In the genomic region with DNA sequence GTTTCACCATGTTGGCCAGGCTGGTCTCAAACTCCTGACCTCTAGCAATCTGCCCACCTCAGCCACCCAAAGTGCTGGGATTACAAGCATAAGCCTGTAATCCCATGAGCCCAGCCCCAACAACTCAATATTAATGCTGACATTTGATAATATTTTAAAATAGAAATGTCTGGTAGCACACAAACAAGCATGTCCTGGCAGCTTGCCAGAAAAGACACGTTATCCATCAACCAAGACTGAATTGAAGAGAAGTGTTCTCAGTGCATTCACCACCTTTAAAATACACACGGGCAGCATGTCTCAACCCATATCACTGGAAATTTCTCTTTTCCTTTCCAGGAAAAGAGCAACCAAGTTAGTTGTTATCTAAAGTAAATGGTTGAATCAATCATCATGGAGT, we compare ENCODE assay signal across 23 cellular contexts. TPM values are rescaled to one million over a fixed set of nuclear protein-coding genes. Genes with fewer than 3 reads are reported as not detected.
A peak's percentile ranks its signal among the peaks of the same experiment; 100 is the strongest.
DNase-seq lines count a peak whose midpoint lies in the region; ATAC-seq, FAIRE-seq and TF ChIP-seq lines count a peak whose summit lies in the region.
"Had no signal": no experiment of that assay in that cellular context is flagged by ENCODE, and none has a peak within 500 bp of the region (broad histone marks: within the 10 kb centered on the region; RNA-seq: fewer than 3 reads in every experiment).

No MANE protein-coding gene starts in this region.

- H3K9me3 ChIP-seq in HepG2 (ENCODE audit: low read length) (no peaks in the 10 kb centered on the region), right lobe of liver (no peaks in the 10 kb centered on the region)
- H3K9me3 ChIP-seq: colonic mucosa, Peyer's patch, tibial artery had no signal

- no peak for TF ChIP-seq RAD21 in HepG2 (CRISPR knock-in tag; IDR thresholded peaks at IDR 0.05)

- TF ChIP-seq EP300 in HepG2 (IDR thresholded peaks at IDR 0.05; ENCODE audit: low read depth in 2 of 2, low read length in 2 of 2) (no peak), HepG2 (CRISPR knock-in tag; IDR thresholded peaks at IDR 0.05; ENCODE audit: borderline replicate concordance) (no peak)

- no peak overlapping the region for H2BK120ac ChIP-seq in mesendoderm (ENCODE audit: low read depth, low read length)

- H3K4me3 ChIP-seq in HepG2 (replicated peaks in 1 of 3; ENCODE audit: insufficient read depth in 1 of 3, low read depth in 2 of 3, low read length in 3 of 3), result no peak overlapping the region
- H3K4me3 ChIP-seq in right lobe of liver, result no peak overlapping the region
- H3K4me3 ChIP-seq in mesendoderm (ENCODE audit: low read length), result no peak overlapping the region
- H3K4me3 ChIP-seq: colonic mucosa, neural progenitor cell, Peyer's patch, SK-N-MC, tibial artery had no signal

- intact Hi-C loops in HepG2 (cut with micrococcal nuclease; ENCODE audit: unreplicated experiment) (no loop called here), right lobe of liver (cut with DNase I) (no loop called here), left cardiac atrium (cut with DNase I) (no loop called here)

- TF ChIP-seq CTCF in HepG2 (CRISPR knock-in tag; IDR thresholded peaks at IDR 0.05) (no peak), right lobe of liver (IDR thresholded peaks at IDR 0.05) (no peak)

- H3K27me3 ChIP-seq in HepG2 (ENCODE audit: control insufficient read depth in 1 of 2, insufficient read depth in 2 of 2, low read length in 2 of 2) (no peaks in the 10 kb centered on the region), right lobe of liver (no peaks in the 10 kb centered on the region), mesendoderm (ENCODE audit: insufficient read depth, low read length, poor library complexity) (no peaks in the 10 kb centered on the region)
- H3K27me3 ChIP-seq: brain microvascular endothelial cell, colonic mucosa, neural progenitor cell, Peyer's patch, tibial artery had no signal

- POLR2A ChIA-PET in HepG2 (lab: Yijun Ruan, JAX), result no interaction called here

- H3K4me1 ChIP-seq in HepG2 (ENCODE audit: insufficient read depth, low read length), result no peaks in the 10 kb centered on the region
- H3K4me1 ChIP-seq in right lobe of liver, result no peaks in the 10 kb centered on the region
- no peaks in the 10 kb centered on the region for H3K4me1 ChIP-seq in mesendoderm (ENCODE audit: control insufficient read depth, low read depth, low read length)
- H3K4me1 ChIP-seq: colonic mucosa, neural progenitor cell, Peyer's patch had no signal

- no peak overlapping the region for H3K4ac ChIP-seq in mesendoderm (ENCODE audit: low read depth, low read length)

- H3K4me2 ChIP-seq in HepG2 (ENCODE audit: low read depth, low read length) (no peak overlapping the region), mesendoderm (ENCODE audit: low read length) (no peak overlapping the region)
- H3K4me2 ChIP-seq: neural progenitor cell had no signal

- H4K8ac ChIP-seq in mesendoderm (ENCODE audit: low read depth, low read length), result no peak overlapping the region

- no peak overlapping the region for H2BK5ac ChIP-seq in mesendoderm (ENCODE audit: low read length)

- H3K9ac ChIP-seq in HepG2 (ENCODE audit: insufficient read depth, low read depth, low read length) (no peak overlapping the region), mesendoderm (ENCODE audit: low read length) (no peak overlapping the region)
- H3K9ac ChIP-seq: neural progenitor cell had no signal

- in situ Hi-C loops in HepG2 (cut with HindIII; ENCODE audit: extremely low pct_ligation_motif_present, low pct_unique_long_range_greater_than_20kb), result no loop called here

- no peak overlapping the region for H3K56ac ChIP-seq in mesendoderm (ENCODE audit: low read length)

- H3K18ac ChIP-seq in mesendoderm (ENCODE audit: low read length), result no peak overlapping the region

- H4K20me1 ChIP-seq in HepG2 (ENCODE audit: insufficient read depth, low read length), result no peaks in the 10 kb centered on the region

- H3K36me3 ChIP-seq in HepG2 (replicated peaks in 1 of 2; ENCODE audit: control insufficient read depth in 1 of 2, insufficient read depth in 2 of 2, low read length in 2 of 2) (no peaks in the 10 kb centered on the region), right lobe of liver (no peaks in the 10 kb centered on the region), mesendoderm (ENCODE audit: control insufficient read depth, insufficient read depth, low read length) (no peaks in the 10 kb centered on the region)
- H3K36me3 ChIP-seq: brain microvascular endothelial cell, colonic mucosa, neural progenitor cell, Peyer's patch, tibial artery had no signal

- no peak for TF ChIP-seq POLR2A in HepG2 (IDR thresholded peaks at IDR 0.05; ENCODE audit: insufficient read depth in 1 of 2, low read depth in 2 of 2, low read length in 2 of 2)
- no peak for TF ChIP-seq POLR2A in right lobe of liver (IDR thresholded peaks at IDR 0.05)

- CTCF ChIA-PET in HepG2 (lab: Yijun Ruan, JAX; ENCODE audit: low intra/inter-chr PET ratio, low total read pairs), result no interaction called here

- no peak overlapping the region for H3K23ac ChIP-seq in mesendoderm (ENCODE audit: low read length)

- no peak overlapping the region for H2BK15ac ChIP-seq in mesendoderm (replicated peaks; ENCODE audit: low read depth)

- DNase-seq in HepG2 (ENCODE audit: low spot score) (no peak), right lobe of liver (no peak), NCI-H345 treated with DMSO at 0.1 percent for 48 hours (lab: John Stamatoyannopoulos, UW; ENCODE audit: unreplicated experiment) (peak; percentile 39), left cardiac atrium (peak; percentile 38), mesendoderm (no peak)
- DNase-seq: activated B cell treated with CpG ODN at 0.5 μM for 24 hours; activated CD4-positive, alpha-beta memory T cell treated with anti-CD3 and anti-CD28 coated beads for 36 hours; activated gamma-delta T cell treated with Interleukin-2 at 50 U/mL for 16 hours; activated T-cell treated with anti-CD3 and anti-CD28 coated beads for 4 hours; brain microvascular endothelial cell; CD8-positive, alpha-beta memory T cell; colonic mucosa; NCI-H2081; NK-92 treated with Interleukin-12 subunit alpha and Interleukin-12 subunit beta, amount 100 ng/mL, for 24 hours; Peyer's patch; stimulated activated CD4-positive, alpha-beta T cell treated with anti-CD3 and anti-CD28 coated beads, Interleukin-1b, Interleukin-23, amount 100 ng/mL, for 48 hours; stimulated activated naive CD4-positive, alpha-beta T cell treated with Interleukin-2 at 50 U/mL for 16 hours; tibial artery had no signal

- H3K79me1 ChIP-seq in mesendoderm (ENCODE audit: low read length), result no peaks in the 10 kb centered on the region

- 41% methylated on average over 2 of the region's 2 CpGs for WGBS in HepG2 (ENCODE audit: low lambda C conversion rate)
- WGBS in right lobe of liver (ENCODE audit: insufficient coverage, low coverage, low lambda C conversion rate, missing lambda C conversion rate), result 51% methylated on average over 2 of the region's 2 CpGs
- no CpG with 5 or more reads among the region's 2 CpGs for WGBS in mesendoderm (ENCODE audit: extremely low coverage, insufficient coverage, low lambda C conversion rate)

- no peak for ATAC-seq in HepG2
- ATAC-seq in right lobe of liver, result no peak
- peak; percentile 32 to 58 for ATAC-seq in left cardiac atrium
- no peak for ATAC-seq in GM18502 (IDR thresholded peaks at IDR 0.05; ENCODE audit: poor library complexity, unreplicated experiment)
- ATAC-seq in HG02884 (IDR thresholded peaks at IDR 0.05; ENCODE audit: unreplicated experiment), result no peak
- ATAC-seq: left lobe of liver had no signal

- H2AK5ac ChIP-seq in mesendoderm (ENCODE audit: low read length), result no peak overlapping the region

- H2AFZ ChIP-seq in HepG2 (ENCODE audit: low read length), result no peak overlapping the region
- H2AFZ ChIP-seq: neural progenitor cell had no signal

- no TSS peak for BruUV-seq in HepG2 (replicated peaks; lab: Mats Ljungman, UMichigan)

- no peak overlapping the region for H3K27ac ChIP-seq in HepG2 (ENCODE audit: extremely low read length, insufficient read depth, low read length)
- H3K27ac ChIP-seq in right lobe of liver, result no peak overlapping the region
- H3K27ac ChIP-seq in mesendoderm (ENCODE audit: low read depth, low read length), result no peak overlapping the region
- H3K27ac ChIP-seq: brain microvascular endothelial cell, colonic mucosa, neural progenitor cell, Peyer's patch, SK-N-MC had no signal

- no peak for FAIRE-seq in HepG2 (lab: Jason Lieb, UNC)

- H3K79me2 ChIP-seq in HepG2 (ENCODE audit: insufficient read depth, low read length) (no peaks in the 10 kb centered on the region), mesendoderm (ENCODE audit: control insufficient read depth, insufficient read depth, low read length) (no peaks in the 10 kb centered on the region)

- H4K5ac ChIP-seq in mesendoderm (ENCODE audit: low read length), result no peak overlapping the region

TF ChIP-seq in HepG2, 621 proteins besides CTCF, POLR2A, EP300 and RAD21:
- TF ChIP-seq ZSCAN21 (CRISPR knock-in tag; IDR thresholded peaks at IDR 0.05; ENCODE audit: borderline replicate concordance), result no peak
- peak; percentile 84 for TF ChIP-seq LCORL (IDR thresholded peaks at IDR 0.05)
- TF ChIP-seq LCORL (CRISPR knock-in tag; IDR thresholded peaks at IDR 0.05), result no peak

RNA-seq across cellular contexts. Expression of gene LHFPL6, which starts 25.2 kb away (rescaled TPM):
- total RNA-seq in HepG2 (2016; rRNA removed; fragmentation: Illumina TruSeq; extraction: Trizol) (not detected in 2 replicates), right lobe of liver (1 to 10 TPM; 3.0 to 8.4 (median 4.6) TPM), left cardiac atrium (10 to 100 TPM; 58.2 to 67.2 TPM)
- total RNA-seq in HepG2 (2016; cell fraction: cytosol; rRNA removed; fragmentation: Illumina TruSeq; extraction: Trizol; ENCODE audit: low read depth), result not detected in 2 replicates
- not detected in 2 replicates for total RNA-seq in HepG2 (2016; cell fraction: insoluble cytoplasmic fraction; rRNA removed; fragmentation: Illumina TruSeq; extraction: Trizol)
- not detected in 2 replicates for total RNA-seq in HepG2 (2016; cell fraction: membrane; rRNA removed; fragmentation: Illumina TruSeq; extraction: Trizol)
- total RNA-seq in HepG2 (2016; cell fraction: nucleus; rRNA removed; fragmentation: Illumina TruSeq; extraction: Trizol), result not detected in 2 replicates
- not detected in 2 replicates for polyA plus RNA-seq in HepG2 (2011; rRNA removed)
- polyA plus RNA-seq in HepG2 (2011; cell fraction: cytosol; rRNA removed), result 0.03 TPM in 1 of 2 replicates, not detected in the other
- not detected in 2 replicates for polyA plus RNA-seq in HepG2 (2011; cell fraction: nucleus; rRNA removed)
- polyA plus RNA-seq in HepG2 (2012), result not detected in 2 replicates
- not detected in 2 replicates for polyA plus RNA-seq in HepG2 (2016; cell fraction: cytosol; fragmentation: Illumina TruSeq; extraction: Trizol; ENCODE audit: low read depth)
- not detected in 2 replicates for polyA plus RNA-seq in HepG2 (2016; cell fraction: insoluble cytoplasmic fraction; fragmentation: Illumina TruSeq; extraction: Trizol; ENCODE audit: low read depth)
- not detected in 2 replicates for polyA plus RNA-seq in HepG2 (2016; cell fraction: membrane; fragmentation: Illumina TruSeq; extraction: Trizol; ENCODE audit: low read depth)
- polyA plus RNA-seq in HepG2 (2016; cell fraction: nucleus; fragmentation: Illumina TruSeq; extraction: Trizol; ENCODE audit: insufficient read depth, low read depth), result not detected in 2 replicates
- 0.30 TPM in 1 of 2 replicates, not detected in the other for polyA minus RNA-seq in HepG2 (2011; rRNA and poly(A)+ RNA removed; ENCODE audit: low replicate concordance)
- not detected in 2 replicates for polyA minus RNA-seq in HepG2 (2011; cell fraction: cytosol; rRNA and poly(A)+ RNA removed)
- not detected in 2 replicates for polyA minus RNA-seq in HepG2 (2011; cell fraction: nucleus; rRNA and poly(A)+ RNA removed)
- polyA plus RNA-seq in mesendoderm (2013, experiment 1 of 2), result 4.3 TPM
- 4.4 TPM for polyA plus RNA-seq in mesendoderm (2013, experiment 2 of 2)
- polyA plus RNA-seq: CD8-positive, alpha-beta memory T cell had no signal

Comparison
In these comparisons a context has a peak if more than half of its experiments do, and no peak if none do; other contexts are left out.
1. ATAC-seq: peak in left cardiac atrium (2 of 2); none in HepG2 (single experiment), right lobe of liver (0 of 4), GM18502 (single experiment) and HG02884 (single experiment).
2. DNase-seq: peak in NCI-H345 treated with DMSO at 0.1 percent for 48 hours (single experiment) and left cardiac atrium (single experiment); none in HepG2 (single experiment), right lobe of liver (0 of 3) and mesendoderm (single experiment).
3. RNA of gene LHFPL6, which starts 25.2 kb away (total RNA-seq): 58.2 to 67.2 TPM in left cardiac atrium; 3.0 to 8.4 TPM in right lobe of liver and not detected in HepG2; every median in the first group is over 4 times any median in the second.